ENCODE assay signal across 1 cellular context in the genomic region with DNA sequence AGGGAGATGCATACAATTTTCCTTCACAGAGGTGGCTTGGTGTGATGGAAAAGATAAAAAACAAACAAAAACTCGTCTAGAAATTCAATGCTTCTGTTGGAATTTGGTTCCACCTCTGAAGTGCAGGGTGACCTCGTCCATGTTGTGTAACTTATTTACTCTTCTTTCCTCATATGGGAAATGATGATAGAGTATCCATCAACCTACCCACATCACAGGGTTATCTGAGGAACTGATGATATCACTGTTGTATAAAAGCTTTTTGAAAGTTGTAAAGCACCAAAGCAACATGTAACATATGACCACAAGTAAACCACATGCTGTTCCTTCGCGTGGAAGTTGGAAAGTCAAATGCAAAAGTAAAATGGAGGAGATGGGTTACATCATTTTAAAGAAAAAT.
TF ChIP-seq lines count a peak whose summit lies in the region.

No MANE protein-coding gene starts in this region.

TF ChIP-seq in SK-N-SH, 30 proteins besides CTCF, POLR2A, EP300 and RAD21 (continued from another document):
- TF ChIP-seq, protein P1, sequence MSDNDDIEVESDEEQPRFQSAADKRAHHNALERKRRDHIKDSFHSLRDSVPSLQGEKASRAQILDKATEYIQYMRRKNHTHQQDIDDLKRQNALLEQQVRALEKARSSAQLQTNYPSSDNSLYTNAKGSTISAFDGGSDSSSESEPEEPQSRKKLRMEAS (IDR thresholded peaks at IDR 0.05; ENCODE audit: low read depth), result no peak
- no peak for TF ChIP-seq TAF1 (IDR thresholded peaks at IDR 0.05; ENCODE audit: borderline replicate concordance, low read depth, low read length)
